20 cellular contexts compared by ENCODE assay signal in genomic region chr1:8478566-8478965, GRCh38.
A peak's percentile ranks its signal among the peaks of the same experiment; 100 is the strongest.
DNase-seq lines count a peak whose midpoint lies in the region; FAIRE-seq and TF ChIP-seq lines count a peak whose summit lies in the region.
"Had no signal": no experiment of that assay in that cellular context is flagged by ENCODE, and none has a peak within 500 bp of the region (broad histone marks: within the 10 kb centered on the region; RNA-seq: fewer than 3 reads in every experiment).

No MANE protein-coding gene starts in this region.

- H3K4me1 Mint-ChIP-seq in astrocyte (ENCODE audit: low read depth, unreplicated experiment) = peaks cover 43% of the 10 kb centered on the region

- H3K36me3 ChIP-seq in HUES48 (ENCODE audit: control insufficient read depth, insufficient read depth, low read length) (no peaks in the 10 kb centered on the region), astrocyte (ENCODE audit: insufficient read depth, low read length) (no peaks in the 10 kb centered on the region), mesenchymal stem cell (ENCODE audit: control insufficient read depth in 1 of 2, insufficient read depth in 2 of 2, low read depth in 1 of 2, low read length in 2 of 2) (no peaks in the 10 kb centered on the region), stomach smooth muscle (ENCODE audit: control insufficient read depth in 2 of 2, insufficient read depth in 2 of 2, low read length in 2 of 2) (no peaks in the 10 kb centered on the region)
- H3K36me3 ChIP-seq: ascending aorta, spleen, thyroid gland had no signal

- H2AFZ ChIP-seq in astrocyte (ENCODE audit: low read depth, low read length) (no peak overlapping the region), mesenchymal stem cell (ENCODE audit: low read depth, low read length) (no peak overlapping the region)

- peak overlapping the region; percentile 8 for H2AK5ac ChIP-seq in mesenchymal stem cell (ENCODE audit: low read length, severe bottlenecking)

- H3K9ac ChIP-seq in HUES48 (ENCODE audit: low read depth, low read length) = no peak overlapping the region
- no peak overlapping the region for H3K9ac ChIP-seq in astrocyte (ENCODE audit: low read length)
- H3K9ac ChIP-seq in mesenchymal stem cell (ENCODE audit: low read length) = no peak overlapping the region
- no peak overlapping the region for H3K9ac ChIP-seq in stomach smooth muscle (ENCODE audit: low read length in 2 of 2)

- no peak overlapping the region for H2BK15ac ChIP-seq in mesenchymal stem cell (ENCODE audit: low read depth, poor library complexity, severe bottlenecking)

- H3K18ac ChIP-seq in mesenchymal stem cell (ENCODE audit: low read depth in 1 of 2, low read length in 2 of 2) = no peak overlapping the region

- no peak overlapping the region for H4K91ac ChIP-seq in mesenchymal stem cell (ENCODE audit: low read length)

- H3K27me3 Mint-ChIP-seq in astrocyte (ENCODE audit: low read depth, unreplicated experiment) = no peaks in the 10 kb centered on the region
- H3K27me3 Mint-ChIP-seq: activated naive CD8-positive, alpha-beta T cell treated with anti-CD3 and anti-CD28 coated beads for 36 hours; CD4-positive, alpha-beta T cell; T-helper 17 cell had no signal

- H3K4me1 ChIP-seq in HUES48 (ENCODE audit: control insufficient read depth, insufficient read depth, low read length) (peaks cover 34% of the 10 kb centered on the region), astrocyte (ENCODE audit: insufficient read depth, low read length) (peaks cover 11% of the 10 kb centered on the region), mesenchymal stem cell (ENCODE audit: control insufficient read depth, insufficient read depth, low read depth, low read length) (peaks cover 13% of the 10 kb centered on the region), stomach smooth muscle (ENCODE audit: control insufficient read depth, insufficient read depth, low read length) (peaks cover 17% of the 10 kb centered on the region)

- peaks cover 13% of the 10 kb centered on the region for H4K20me1 ChIP-seq in astrocyte (ENCODE audit: insufficient read depth, low read length)

- H3K9me3 Mint-ChIP-seq in astrocyte (ENCODE audit: unreplicated experiment) = no peaks in the 10 kb centered on the region
- H3K9me3 Mint-ChIP-seq: activated naive CD8-positive, alpha-beta T cell treated with anti-CD3 and anti-CD28 coated beads for 36 hours; CD4-positive, alpha-beta T cell had no signal

- no peak overlapping the region for H3K4me3 Mint-ChIP-seq in astrocyte (ENCODE audit: unreplicated experiment)
- H3K4me3 Mint-ChIP-seq: activated naive CD8-positive, alpha-beta T cell treated with anti-CD3 and anti-CD28 coated beads for 36 hours; CD4-positive, alpha-beta T cell; T-helper 17 cell had no signal

- no peak for TF ChIP-seq CTCF in astrocyte (IDR thresholded peaks at IDR 0.05; ENCODE audit: insufficient read depth, low read depth, low read length)

- peak overlapping the region; percentile 11 for H3K27ac Mint-ChIP-seq in astrocyte (ENCODE audit: unreplicated experiment)
- H3K27ac Mint-ChIP-seq: T-helper 17 cell had no signal

- H3K36me3 Mint-ChIP-seq in astrocyte (ENCODE audit: low read depth, unreplicated experiment) = peaks cover 6% of the 10 kb centered on the region

- H2BK5ac ChIP-seq in mesenchymal stem cell (ENCODE audit: low read depth, low read length, poor library complexity, severe bottlenecking) = no peak overlapping the region

- DNase-seq in astrocyte (ENCODE audit: low read depth) (no peak), mesenchymal stem cell (no peak), H4 (ENCODE audit: low spot score) (no peak), T-helper 1 cell (no peak), NCI-H187 treated with DMSO at 0.1 percent for 48 hours (lab: John Stamatoyannopoulos, UW) (no peak)
- DNase-seq: activated naive CD8-positive, alpha-beta T cell treated with anti-CD3 and anti-CD28 coated beads for 36 hours; CD4-positive, alpha-beta T cell; EL; NCI-H1694 treated with DMSO at 0.1 percent for 48 hours; NCI-H526; nucleus accumbens; spleen; stimulated activated CD4-positive, alpha-beta T cell treated with anti-CD3 and anti-CD28 coated beads, Interleukin-2, amount 100 ng/mL, for 48 hours; stimulated activated naive CD4-positive, alpha-beta T cell treated with Interleukin-2 at 50 U/mL for 16 hours; T-helper 17 cell; thyroid gland; WERI-Rb-1 had no signal

- H3K4me2 ChIP-seq in astrocyte (ENCODE audit: low read length) (no peak overlapping the region), mesenchymal stem cell (ENCODE audit: low read length, poor library complexity, severe bottlenecking) (no peak overlapping the region)

- H3K4me3 ChIP-seq in HUES48 (ENCODE audit: low read depth, low read length) = no peak overlapping the region
- H3K4me3 ChIP-seq in astrocyte (ENCODE audit: insufficient read depth, low read depth, low read length) = no peak overlapping the region
- H3K4me3 ChIP-seq in mesenchymal stem cell (ENCODE audit: insufficient read depth in 1 of 2, low read depth in 1 of 2, low read length in 2 of 2) = no peak overlapping the region
- no peak overlapping the region for H3K4me3 ChIP-seq in stomach smooth muscle (ENCODE audit: low read length in 2 of 2)
- H3K4me3 ChIP-seq: ascending aorta, spleen, thyroid gland had no signal

- H3K27me3 ChIP-seq in HUES48 (ENCODE audit: control insufficient read depth, insufficient read depth, low read length) = no peaks in the 10 kb centered on the region
- H3K27me3 ChIP-seq in astrocyte (ENCODE audit: insufficient read depth, low read length) = no peaks in the 10 kb centered on the region
- H3K27me3 ChIP-seq in mesenchymal stem cell (ENCODE audit: control insufficient read depth in 1 of 2, insufficient read depth in 1 of 2, low read length in 2 of 2) = no peaks in the 10 kb centered on the region
- no peaks in the 10 kb centered on the region for H3K27me3 ChIP-seq in stomach smooth muscle (ENCODE audit: control insufficient read depth in 1 of 2, insufficient read depth in 2 of 2, low read length in 2 of 2)
- H3K27me3 ChIP-seq: ascending aorta, spleen, thyroid gland had no signal

- H4K8ac ChIP-seq in mesenchymal stem cell (ENCODE audit: low read length) = no peak overlapping the region

- no peaks in the 10 kb centered on the region for H3K9me3 ChIP-seq in HUES48 (ENCODE audit: control insufficient read depth, insufficient read depth, low read length)
- no peaks in the 10 kb centered on the region for H3K9me3 ChIP-seq in astrocyte (ENCODE audit: insufficient read depth, low read depth, low read length)
- H3K9me3 ChIP-seq in mesenchymal stem cell (ENCODE audit: control insufficient read depth, low read length) = no peaks in the 10 kb centered on the region
- H3K9me3 ChIP-seq in stomach smooth muscle (ENCODE audit: control insufficient read depth in 2 of 2, low read length in 2 of 2) = no peaks in the 10 kb centered on the region
- H3K9me3 ChIP-seq: ascending aorta, spleen, thyroid gland had no signal

- H3K23ac ChIP-seq in mesenchymal stem cell (ENCODE audit: low read length in 2 of 2) = no peak overlapping the region

- H3K27ac ChIP-seq in HUES48 (ENCODE audit: low read depth, low read length) (peak overlapping the region; percentile 43), astrocyte (ENCODE audit: low read depth, low read length) (no peak overlapping the region), mesenchymal stem cell (ENCODE audit: low read length, poor library complexity, severe bottlenecking) (peak overlapping the region; percentile 88), stomach smooth muscle (ENCODE audit: low read length) (peak overlapping the region; percentile 31)
- H3K27ac ChIP-seq: WERI-Rb-1 had no signal

- H3K14ac ChIP-seq in mesenchymal stem cell (ENCODE audit: low read length in 2 of 2) = no peak overlapping the region

- peaks cover 10% of the 10 kb centered on the region for H3K79me1 ChIP-seq in mesenchymal stem cell (replicated peaks; ENCODE audit: low read length, poor library complexity, severe bottlenecking)

- H3K4ac ChIP-seq in mesenchymal stem cell (ENCODE audit: low read depth in 1 of 2, low read length in 2 of 2) = no peak overlapping the region

- H2BK12ac ChIP-seq in mesenchymal stem cell (ENCODE audit: low read length in 2 of 2) = no peak overlapping the region

- no peak for FAIRE-seq in astrocyte (lab: Jason Lieb, UNC)

- H3K79me2 ChIP-seq in astrocyte (ENCODE audit: insufficient read depth, low read length) = peaks cover 3% of the 10 kb centered on the region

- H2BK120ac ChIP-seq in mesenchymal stem cell (ENCODE audit: low read depth, low read length) = no peak overlapping the region
